In genomic region chr18:59202258-59202820, GRCh38 we compare ENCODE assay signal across 16 cellular contexts. TPM values are rescaled to one million over a fixed set of nuclear protein-coding genes. Genes with fewer than 3 reads are reported as not detected.
A peak's percentile ranks its signal among the peaks of the same experiment; 100 is the strongest.
DNase-seq lines count a peak whose midpoint lies in the region; ATAC-seq and TF ChIP-seq lines count a peak whose summit lies in the region.
"Had no signal": no experiment of that assay in that cellular context is flagged by ENCODE, and none has a peak within 500 bp of the region (broad histone marks: within the 10 kb centered on the region; RNA-seq: fewer than 3 reads in every experiment).

No MANE protein-coding gene starts in this region.

- H3K9me3 Mint-ChIP-seq in activated T-cell treated with anti-CD3 and anti-CD28 coated beads, Interleukin-2, amount 50 U/mL, for 72 hours, result no peaks in the 10 kb centered on the region
- H3K9me3 Mint-ChIP-seq: CD4-positive, alpha-beta memory T cell had no signal

- peak; percentile 41 to 61 for ATAC-seq in activated T-cell treated with anti-CD3 and anti-CD28 coated beads, Interleukin-2, amount 50 U/mL, for 72 hours (replicated peaks in 1 of 2)
- no peak for ATAC-seq in GM21367 (IDR thresholded peaks at IDR 0.05; ENCODE audit: unreplicated experiment)

- H2AFZ ChIP-seq in SK-N-SH (ENCODE audit: low read depth) (no peak overlapping the region), osteoblast (ENCODE audit: low read length) (no peak overlapping the region)

- no peak for TF ChIP-seq EP300 in SK-N-SH (IDR thresholded peaks at IDR 0.05; ENCODE audit: borderline replicate concordance in 1 of 2, low read depth in 1 of 2, low read length in 1 of 2)

- H3K27ac ChIP-seq in SK-N-SH (ENCODE audit: low read depth in 2 of 2, low read length in 1 of 2) (no peak overlapping the region), osteoblast (ENCODE audit: low read depth, low read length) (no peak overlapping the region)

- H3F3A ChIP-seq in SK-N-SH (replicated peaks; ENCODE audit: insufficient read depth), result no peaks in the 10 kb centered on the region

- CTCF ChIA-PET in SK-N-SH (lab: Yijun Ruan, JAX), result interaction anchor here (0.7 to 1.1 kb wide), 2 partner anchors 47 to 200 kb away, joined by 4 read pairs; no protein-coding TSS in a partner anchor

- no peak overlapping the region for H3K4me3 Mint-ChIP-seq in activated T-cell treated with anti-CD3 and anti-CD28 coated beads, Interleukin-2, amount 50 U/mL, for 72 hours
- H3K4me3 Mint-ChIP-seq: CD4-positive, alpha-beta memory T cell had no signal

- H3K27me3 Mint-ChIP-seq in activated T-cell treated with anti-CD3 and anti-CD28 coated beads, Interleukin-2, amount 50 U/mL, for 72 hours (ENCODE audit: low read depth), result peaks cover 39% of the 10 kb centered on the region

- no peak for TF ChIP-seq CTCF in SK-N-SH (IDR thresholded peaks at IDR 0.05)
- no peak for TF ChIP-seq CTCF in osteoblast (IDR thresholded peaks at IDR 0.05; ENCODE audit: extremely low read depth, low read depth, low read length)

- H3K4me3 ChIP-seq in SK-N-SH (ENCODE audit: low read depth in 2 of 2, low read length in 1 of 2), result no peak overlapping the region
- H3K4me3 ChIP-seq in osteoblast (ENCODE audit: insufficient read depth, low read length), result no peak overlapping the region

- H3K4me1 Mint-ChIP-seq in activated T-cell treated with anti-CD3 and anti-CD28 coated beads, Interleukin-2, amount 50 U/mL, for 72 hours (ENCODE audit: low read depth), result no peaks in the 10 kb centered on the region
- H3K4me1 Mint-ChIP-seq: CD4-positive, alpha-beta memory T cell had no signal

- H3K4me2 ChIP-seq in SK-N-SH, result no peak overlapping the region
- H3K4me2 ChIP-seq in osteoblast (ENCODE audit: insufficient read depth, low read length), result no peak overlapping the region

- POLR2A ChIA-PET in SK-N-SH (lab: Yijun Ruan, JAX), result no interaction called here

- H3K4me1 ChIP-seq in SK-N-SH (ENCODE audit: control insufficient read depth in 1 of 2, insufficient read depth in 2 of 2, low read depth in 1 of 2, low read length in 1 of 2), result no peaks in the 10 kb centered on the region; a peak in 1 of 4 replicates
- no peaks in the 10 kb centered on the region for H3K4me1 ChIP-seq in osteoblast (ENCODE audit: insufficient read depth, low read length)
- H3K4me1 ChIP-seq: BE2C had no signal

- H3K36me3 ChIP-seq in SK-N-SH (replicated peaks in 1 of 2; ENCODE audit: control insufficient read depth in 1 of 2, insufficient read depth in 2 of 2, low read length in 1 of 2) (no peaks in the 10 kb centered on the region), osteoblast (ENCODE audit: insufficient read depth, low read length) (no peaks in the 10 kb centered on the region)
- H3K36me3 ChIP-seq: BE2C had no signal

- H3K9me2 ChIP-seq in SK-N-SH, result no peaks in the 10 kb centered on the region

- H4K20me1 ChIP-seq in SK-N-SH (ENCODE audit: insufficient read depth) (no peaks in the 10 kb centered on the region), osteoblast (ENCODE audit: insufficient read depth, low read length) (no peaks in the 10 kb centered on the region)

- DNase-seq in activated T-cell treated with anti-CD3 and anti-CD28 coated beads, Interleukin-2, amount 50 U/mL, for 72 hours, result no peak
- no peak for DNase-seq in activated T-cell treated with anti-CD3 and anti-CD28 coated beads, Interleukin-2, amount 50 U/mL, for 1 hour
- DNase-seq in NCI-H1092 (lab: John Stamatoyannopoulos, UW) (peak; percentile 13), NCI-H748 (lab: John Stamatoyannopoulos, UW; ENCODE audit: unreplicated experiment) (peak; percentile 74), SK-N-SH (no peak), osteoblast (ENCODE audit: insufficient read length, low spot score, missing footprints) (no peak)
- DNase-seq: BE2C; CD4-positive, alpha-beta memory T cell; KBM-7; NCI-H2029; NK-92 treated with Interleukin-12 subunit alpha and Interleukin-12 subunit beta, amount 100 ng/mL, for 24 hours; OCI-M1; RPMI8226 had no signal

- H3K9ac ChIP-seq in SK-N-SH, result no peak overlapping the region

- no peak overlapping the region for H3K27ac Mint-ChIP-seq in activated T-cell treated with anti-CD3 and anti-CD28 coated beads, Interleukin-2, amount 50 U/mL, for 72 hours
- H3K27ac Mint-ChIP-seq: CD4-positive, alpha-beta memory T cell had no signal

- H3K79me2 ChIP-seq in SK-N-SH (ENCODE audit: insufficient read depth), result no peaks in the 10 kb centered on the region
- no peaks in the 10 kb centered on the region for H3K79me2 ChIP-seq in osteoblast (ENCODE audit: insufficient read depth, low read length)

- no peaks in the 10 kb centered on the region for H3K36me3 Mint-ChIP-seq in activated T-cell treated with anti-CD3 and anti-CD28 coated beads, Interleukin-2, amount 50 U/mL, for 72 hours (ENCODE audit: insufficient read depth in 2 of 2)
- H3K36me3 Mint-ChIP-seq: CD4-positive, alpha-beta memory T cell had no signal

- TF ChIP-seq RAD21 in SK-N-SH (IDR thresholded peaks at IDR 0.05; ENCODE audit: low read length), result no peak

- H3K27me3 ChIP-seq in SK-N-SH (ENCODE audit: insufficient read depth) (peaks cover 8% of the 10 kb centered on the region; the same call in 1 of the 2 replicates), osteoblast (ENCODE audit: insufficient read depth, low read length) (peaks cover 60% of the 10 kb centered on the region)
- H3K27me3 ChIP-seq: BE2C had no signal

- no peaks in the 10 kb centered on the region for H3K9me3 ChIP-seq in SK-N-SH
- H3K9me3 ChIP-seq in osteoblast (ENCODE audit: low read depth, low read length), result no peaks in the 10 kb centered on the region
- H3K9me3 ChIP-seq: BE2C had no signal

TF ChIP-seq in SK-N-SH, 30 proteins besides CTCF, POLR2A, EP300 and RAD21 (continues in another document):
- no peak for TF ChIP-seq USF2 (IDR thresholded peaks at IDR 0.05; ENCODE audit: borderline replicate concordance, low read depth, low read length)
- TF ChIP-seq ELF1 (IDR thresholded peaks at IDR 0.05), result no peak
- no peak for TF ChIP-seq EZH2phosphoT487 (IDR thresholded peaks at IDR 0.05; ENCODE audit: borderline replicate concordance, low read depth)
- no peak for TF ChIP-seq MEF2A (IDR thresholded peaks at IDR 0.05; ENCODE audit: borderline replicate concordance, low read depth)
- TF ChIP-seq JUND (IDR thresholded peaks at IDR 0.05), result no peak
- TF ChIP-seq, protein P1, sequence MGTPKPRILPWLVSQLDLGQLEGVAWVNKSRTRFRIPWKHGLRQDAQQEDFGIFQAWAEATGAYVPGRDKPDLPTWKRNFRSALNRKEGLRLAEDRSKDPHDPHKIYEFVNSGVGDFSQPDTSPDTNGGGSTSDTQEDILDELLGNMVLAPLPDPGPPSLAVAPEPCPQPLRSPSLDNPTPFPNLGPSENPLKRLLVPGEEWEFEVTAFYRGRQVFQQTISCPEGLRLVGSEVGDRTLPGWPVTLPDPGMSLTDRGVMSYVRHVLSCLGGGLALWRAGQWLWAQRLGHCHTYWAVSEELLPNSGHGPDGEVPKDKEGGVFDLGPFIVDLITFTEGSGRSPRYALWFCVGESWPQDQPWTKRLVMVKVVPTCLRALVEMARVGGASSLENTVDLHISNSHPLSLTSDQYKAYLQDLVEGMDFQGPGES (IDR thresholded peaks at IDR 0.05; ENCODE audit: low read depth, low read length), result no peak
- no peak for TF ChIP-seq POLR2AphosphoS5 (IDR thresholded peaks at IDR 0.05; ENCODE audit: low read depth, low read length)
- TF ChIP-seq SMC3 (IDR thresholded peaks at IDR 0.05; ENCODE audit: low read depth, low read length), result no peak
- no peak for TF ChIP-seq TCF12 (IDR thresholded peaks at IDR 0.05)
- no peak for TF ChIP-seq GATA2 (CRISPR knock-in tag; IDR thresholded peaks at IDR 0.05)
- no peak for TF ChIP-seq USF1 (IDR thresholded peaks at IDR 0.05; ENCODE audit: borderline replicate concordance, low read depth)
- TF ChIP-seq TEAD4 (IDR thresholded peaks at IDR 0.05; ENCODE audit: borderline replicate concordance, insufficient read depth), result no peak
- no peak for TF ChIP-seq RXRA (IDR thresholded peaks at IDR 0.05; ENCODE audit: borderline replicate concordance, low read depth)
- TF ChIP-seq FOXJ3 (CRISPR knock-in tag; IDR thresholded peaks at IDR 0.05), result no peak
- TF ChIP-seq, protein P2, sequence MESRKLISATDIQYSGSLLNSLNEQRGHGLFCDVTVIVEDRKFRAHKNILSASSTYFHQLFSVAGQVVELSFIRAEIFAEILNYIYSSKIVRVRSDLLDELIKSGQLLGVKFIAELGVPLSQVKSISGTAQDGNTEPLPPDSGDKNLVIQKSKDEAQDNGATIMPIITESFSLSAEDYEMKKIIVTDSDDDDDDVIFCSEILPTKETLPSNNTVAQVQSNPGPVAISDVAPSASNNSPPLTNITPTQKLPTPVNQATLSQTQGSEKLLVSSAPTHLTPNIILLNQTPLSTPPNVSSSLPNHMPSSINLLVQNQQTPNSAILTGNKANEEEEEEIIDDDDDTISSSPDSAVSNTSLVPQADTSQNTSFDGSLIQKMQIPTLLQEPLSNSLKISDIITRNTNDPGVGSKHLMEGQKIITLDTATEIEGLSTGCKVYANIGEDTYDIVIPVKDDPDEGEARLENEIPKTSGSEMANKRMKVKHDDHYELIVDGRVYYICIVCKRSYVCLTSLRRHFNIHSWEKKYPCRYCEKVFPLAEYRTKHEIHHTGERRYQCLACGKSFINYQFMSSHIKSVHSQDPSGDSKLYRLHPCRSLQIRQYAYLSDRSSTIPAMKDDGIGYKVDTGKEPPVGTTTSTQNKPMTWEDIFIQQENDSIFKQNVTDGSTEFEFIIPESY (IDR thresholded peaks at IDR 0.05; ENCODE audit: borderline replicate concordance, low read depth), result no peak
- TF ChIP-seq, protein P3, sequence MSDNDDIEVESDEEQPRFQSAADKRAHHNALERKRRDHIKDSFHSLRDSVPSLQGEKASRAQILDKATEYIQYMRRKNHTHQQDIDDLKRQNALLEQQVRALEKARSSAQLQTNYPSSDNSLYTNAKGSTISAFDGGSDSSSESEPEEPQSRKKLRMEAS (IDR thresholded peaks at IDR 0.05; ENCODE audit: low read depth), result no peak

RNA-seq across cellular contexts. Expression of gene GRP, which starts 17.6 kb away (rescaled TPM):
- not detected for total RNA-seq in activated T-cell treated with anti-CD3 and anti-CD28 coated beads, Interleukin-2, amount 50 U/mL, for 72 hours
- polyA plus RNA-seq in SK-N-SH (2012; rRNA removed), result 2.5 and 2.8 TPM in 2 replicates
- 3.6 and 4.1 TPM in 2 replicates for polyA plus RNA-seq in SK-N-SH (2012; cell fraction: cytosol; rRNA removed)
- 1.1 and 2.5 TPM in 2 replicates for polyA plus RNA-seq in SK-N-SH (2012; cell fraction: nucleus; rRNA removed)
- not detected in 2 replicates for total RNA-seq in osteoblast
- total RNA-seq: CD4-positive, alpha-beta memory T cell; MCF 10A; NCI-H460 had no signal
- polyA plus RNA-seq: CD4-positive, alpha-beta memory T cell had no signal

Comparison
In these comparisons a context has a peak if more than half of its experiments do, and no peak if none do; other contexts are left out.
1. DNase-seq: peak in NCI-H1092 (single experiment) and NCI-H748 (single experiment); none in activated T-cell treated with anti-CD3 and anti-CD28 coated beads, Interleukin-2, amount 50 U/mL, for 72 hours (0 of 2), activated T-cell treated with anti-CD3 and anti-CD28 coated beads, Interleukin-2, amount 50 U/mL, for 1 hour (single experiment), SK-N-SH (single experiment) and osteoblast (single experiment).